12 cellular contexts compared by ENCODE assay signal in genomic region chr14:95784137-95784536, GRCh38.
DNase-seq lines count a peak whose midpoint lies in the region; ATAC-seq, FAIRE-seq and TF ChIP-seq lines count a peak whose summit lies in the region.
"Had no signal": no experiment of that assay in that cellular context is flagged by ENCODE, and none has a peak within 500 bp of the region (broad histone marks: within the 10 kb centered on the region; RNA-seq: fewer than 3 reads in every experiment).

No MANE protein-coding gene starts in this region.

- H3K4me2 ChIP-seq in SK-N-SH: no peak overlapping the region

- no peak overlapping the region for H3K9ac ChIP-seq in SK-N-SH
- no peak overlapping the region for H3K9ac ChIP-seq in endodermal cell (ENCODE audit: extremely low read depth, low read length, poor library complexity, severe bottlenecking)
- no peak overlapping the region for H3K9ac ChIP-seq in kidney (ENCODE audit: low read length in 2 of 2)

- POLR2A ChIA-PET in SK-N-SH (lab: Yijun Ruan, JAX): no interaction called here

- no peak overlapping the region for H3K4me3 Mint-ChIP-seq in endodermal cell
- no peak overlapping the region for H3K4me3 Mint-ChIP-seq in neural crest cell
- H3K4me3 Mint-ChIP-seq: activated naive CD4-positive, alpha-beta T cell treated with anti-CD3 and anti-CD28 coated beads, Interleukin-2, amount 50 U/mL, for 24 hours had no signal

- TF ChIP-seq CTCF in SK-N-SH (IDR thresholded peaks at IDR 0.05): no peak
- no peak for TF ChIP-seq CTCF in endodermal cell (conservative IDR thresholded peaks at IDR 0.05)
- TF ChIP-seq CTCF in neural crest cell (conservative IDR thresholded peaks at IDR 0.05): no peak
- TF ChIP-seq CTCF in kidney (IDR thresholded peaks at IDR 0.05; ENCODE audit: borderline replicate concordance, extremely low read depth, insufficient read depth): no peak

- H3F3A ChIP-seq in SK-N-SH (replicated peaks; ENCODE audit: insufficient read depth): no peaks in the 10 kb centered on the region

- CTCF ChIA-PET in SK-N-SH (lab: Yijun Ruan, JAX): interaction anchor here (0.7 to 5.1 kb wide), 2 partner anchors 10 to 58 kb away, joined by 3 to 27 read pairs; no protein-coding TSS in a partner anchor

- intact Hi-C loops in kidney (cut with DNase I): no loop called here

- DNase-seq in SK-N-SH (no peak), NAMALWA (ENCODE audit: low spot score) (peak; percentile 45), endodermal cell (peak; percentile 70), neural crest cell (ENCODE audit: low read depth, low spot score) (peak; percentile 49), kidney (no peak)
- DNase-seq: NCI-H1417, occipital lobe had no signal

- ATAC-seq in SK-N-SH treated with all-trans-retinoic acid at 6 μM for 48 hours (no peak), GM19023 (IDR thresholded peaks at IDR 0.05; ENCODE audit: unreplicated experiment) (no peak), GM19395 (IDR thresholded peaks at IDR 0.05; ENCODE audit: unreplicated experiment) (no peak)
- ATAC-seq: heart right ventricle had no signal

- H4K20me1 ChIP-seq in SK-N-SH (ENCODE audit: insufficient read depth): no peaks in the 10 kb centered on the region

- WGBS in SK-N-SH (ENCODE audit: low lambda C conversion rate): 0% methylated on average over 1 of the region's 1 CpG
- 0 to 4% methylated on average over 1 of the region's 1 CpG for WGBS in endodermal cell (ENCODE audit: insufficient coverage in 1 of 2, insufficient read length in 1 of 2), 2 experiments

- H3K36me3 Mint-ChIP-seq in endodermal cell (ENCODE audit: low read depth) (no peaks in the 10 kb centered on the region), neural crest cell (ENCODE audit: low read depth) (no peaks in the 10 kb centered on the region)
- H3K36me3 Mint-ChIP-seq: activated naive CD4-positive, alpha-beta T cell treated with anti-CD3 and anti-CD28 coated beads, Interleukin-2, amount 50 U/mL, for 24 hours had no signal

- H3K27ac Mint-ChIP-seq in endodermal cell (no peak overlapping the region), neural crest cell (ENCODE audit: unreplicated experiment) (no peak overlapping the region)
- H3K27ac Mint-ChIP-seq: activated naive CD4-positive, alpha-beta T cell treated with anti-CD3 and anti-CD28 coated beads, Interleukin-2, amount 50 U/mL, for 24 hours had no signal

- H3K4me1 Mint-ChIP-seq in endodermal cell (no peaks in the 10 kb centered on the region), neural crest cell (no peaks in the 10 kb centered on the region)
- H3K4me1 Mint-ChIP-seq: activated naive CD4-positive, alpha-beta T cell treated with anti-CD3 and anti-CD28 coated beads, Interleukin-2, amount 50 U/mL, for 24 hours had no signal

- H3K9me3 Mint-ChIP-seq in endodermal cell (no peaks in the 10 kb centered on the region), neural crest cell (no peaks in the 10 kb centered on the region)
- H3K9me3 Mint-ChIP-seq: activated naive CD4-positive, alpha-beta T cell treated with anti-CD3 and anti-CD28 coated beads, Interleukin-2, amount 50 U/mL, for 24 hours had no signal

- H3K79me2 ChIP-seq in SK-N-SH (ENCODE audit: insufficient read depth): no peaks in the 10 kb centered on the region

- H3K4me1 ChIP-seq in SK-N-SH (ENCODE audit: control insufficient read depth in 1 of 2, insufficient read depth in 2 of 2, low read depth in 1 of 2, low read length in 1 of 2): no peaks in the 10 kb centered on the region
- H3K4me1 ChIP-seq in endodermal cell (ENCODE audit: control insufficient read depth, insufficient read depth, low read length): no peaks in the 10 kb centered on the region
- H3K4me1 ChIP-seq in kidney (ENCODE audit: control insufficient read depth in 1 of 2, insufficient read depth in 1 of 2, low read depth in 1 of 2, low read length in 2 of 2): no peaks in the 10 kb centered on the region
- H3K4me1 ChIP-seq: heart right ventricle had no signal

- H3K27me3 ChIP-seq in SK-N-SH (ENCODE audit: insufficient read depth) (no peaks in the 10 kb centered on the region), endodermal cell (ENCODE audit: control insufficient read depth, insufficient read depth, low read length, poor library complexity, severe bottlenecking) (no peaks in the 10 kb centered on the region)

- FAIRE-seq in kidney (lab: Jason Lieb, UNC): no peak

- H3K36me3 ChIP-seq in SK-N-SH (replicated peaks in 1 of 2; ENCODE audit: control insufficient read depth in 1 of 2, insufficient read depth in 2 of 2, low read length in 1 of 2) (no peaks in the 10 kb centered on the region), endodermal cell (ENCODE audit: control insufficient read depth, insufficient read depth, low read length) (no peaks in the 10 kb centered on the region), kidney (ENCODE audit: control insufficient read depth in 1 of 2, insufficient read depth in 2 of 2, low read length in 2 of 2) (no peaks in the 10 kb centered on the region)
- H3K36me3 ChIP-seq: heart right ventricle had no signal

- TF ChIP-seq EP300 in SK-N-SH (IDR thresholded peaks at IDR 0.05; ENCODE audit: borderline replicate concordance in 1 of 2, low read depth in 1 of 2, low read length in 1 of 2): no peak

- peaks cover 7% of the 10 kb centered on the region for H3K27me3 Mint-ChIP-seq in endodermal cell (ENCODE audit: insufficient read depth)
- H3K27me3 Mint-ChIP-seq in neural crest cell (ENCODE audit: low read depth): peaks cover 57% of the 10 kb centered on the region

- H2AFZ ChIP-seq in SK-N-SH (ENCODE audit: low read depth): no peak overlapping the region

- H3K9me3 ChIP-seq in SK-N-SH (no peaks in the 10 kb centered on the region), endodermal cell (ENCODE audit: control insufficient read depth, low read length) (no peaks in the 10 kb centered on the region), kidney (ENCODE audit: control insufficient read depth in 1 of 2, low read length in 2 of 2) (no peaks in the 10 kb centered on the region)
- H3K9me3 ChIP-seq: heart right ventricle had no signal

- no peak for TF ChIP-seq RAD21 in SK-N-SH (IDR thresholded peaks at IDR 0.05; ENCODE audit: low read length)

- H3K27ac ChIP-seq in SK-N-SH (ENCODE audit: low read depth in 2 of 2, low read length in 1 of 2) (no peak overlapping the region), endodermal cell (ENCODE audit: low read depth, low read length) (no peak overlapping the region), kidney (ENCODE audit: low read depth in 2 of 2, low read length in 2 of 2) (no peak overlapping the region)
- H3K27ac ChIP-seq: heart right ventricle had no signal

- H3K9me2 ChIP-seq in SK-N-SH: no peaks in the 10 kb centered on the region

- no peak overlapping the region for H3K4me3 ChIP-seq in SK-N-SH (ENCODE audit: low read depth in 2 of 2, low read length in 1 of 2)
- H3K4me3 ChIP-seq in endodermal cell (ENCODE audit: low read length): no peak overlapping the region
- no peak overlapping the region for H3K4me3 ChIP-seq in kidney (ENCODE audit: low read length in 2 of 2)
- H3K4me3 ChIP-seq: heart right ventricle had no signal

TF ChIP-seq in SK-N-SH, 30 proteins besides CTCF, POLR2A, EP300 and RAD21 (continues in another document):
- no peak for TF ChIP-seq CHD2 (IDR thresholded peaks at IDR 0.05; ENCODE audit: low read length, partially characterized antibody)

TF ChIP-seq in SK-N-SH treated with all-trans-retinoic acid at 6 μM for 48 hours, 23 proteins besides CTCF, POLR2A, EP300 and RAD21 (continues in another document):
- no peak for TF ChIP-seq ZC3H10 (CRISPR knock-in tag; IDR thresholded peaks at IDR 0.05)
- no peak for TF ChIP-seq OSR1 (CRISPR knock-in tag; IDR thresholded peaks at IDR 0.05)
- no peak for TF ChIP-seq ZNF565 (CRISPR knock-in tag; conservative IDR thresholded peaks at IDR 0.05; ENCODE audit: low read depth)
- no peak for TF ChIP-seq CREB5 (CRISPR knock-in tag; IDR thresholded peaks at IDR 0.05; ENCODE audit: low read depth)
- no peak for TF ChIP-seq ZFP30 (CRISPR knock-in tag; IDR thresholded peaks at IDR 0.05)
- TF ChIP-seq ESRRG (CRISPR knock-in tag; IDR thresholded peaks at IDR 0.05): no peak
- no peak for TF ChIP-seq CSDC2 (CRISPR knock-in tag; IDR thresholded peaks at IDR 0.05)
- no peak for TF ChIP-seq ZNF70 (CRISPR knock-in tag; IDR thresholded peaks at IDR 0.05)
- TF ChIP-seq TSHZ2 (CRISPR knock-in tag; IDR thresholded peaks at IDR 0.05): no peak
- TF ChIP-seq TOX (CRISPR knock-in tag; IDR thresholded peaks at IDR 0.05; ENCODE audit: borderline replicate concordance): no peak
- TF ChIP-seq ISL1 (CRISPR knock-in tag; IDR thresholded peaks at IDR 0.05): no peak
- no peak for TF ChIP-seq RARB (CRISPR knock-in tag; IDR thresholded peaks at IDR 0.05)

Comparison
In these comparisons a context has a peak if more than half of its experiments do, and no peak if none do; other contexts are left out.
1. DNase-seq: peak in NAMALWA (single experiment), endodermal cell (single experiment) and neural crest cell (single experiment); none in SK-N-SH (single experiment) and kidney (single experiment).